Comparison of ENCODE assay signal across 15 cellular contexts in the genomic region with DNA sequence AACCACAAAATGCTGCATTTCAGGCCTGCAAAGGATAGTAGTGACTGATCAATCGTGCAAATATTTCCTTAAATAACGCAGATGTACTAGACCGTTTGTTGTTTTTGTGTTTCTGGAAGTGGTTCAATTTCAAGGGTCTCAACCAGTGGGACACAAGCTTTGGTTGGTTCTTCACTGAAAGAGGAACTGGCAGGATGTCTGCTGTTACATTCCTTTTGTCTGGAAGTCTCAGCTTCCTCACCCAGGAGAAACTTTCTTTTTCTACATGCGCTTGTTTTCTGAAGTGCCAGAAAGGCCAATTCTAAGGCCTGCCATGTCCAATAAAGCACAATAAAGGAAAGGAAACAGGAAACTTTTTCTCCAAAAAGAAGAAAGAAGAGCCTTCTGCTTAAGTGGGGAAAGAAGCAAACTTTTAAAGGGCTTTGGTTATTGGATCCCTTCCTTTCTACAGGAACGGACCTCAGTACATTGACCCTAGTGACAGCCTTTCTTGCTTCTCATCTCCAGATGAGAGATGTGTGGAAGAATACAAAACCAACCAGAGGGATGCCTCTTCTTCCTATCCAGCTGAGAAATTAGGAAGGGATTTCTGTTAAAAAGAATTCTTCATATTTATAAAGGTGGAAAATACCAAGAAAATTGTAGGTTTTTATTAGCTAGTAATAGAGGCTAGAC. TPM values are rescaled to one million over a fixed set of nuclear protein-coding genes. Genes with fewer than 3 reads are reported as not detected.
A peak's percentile ranks its signal among the peaks of the same experiment; 100 is the strongest.
DNase-seq lines count a peak whose midpoint lies in the region; ATAC-seq and TF ChIP-seq lines count a peak whose summit lies in the region.
"Had no signal": no experiment of that assay in that cellular context is flagged by ENCODE, and none has a peak within 500 bp of the region (broad histone marks: within the 10 kb centered on the region; RNA-seq: fewer than 3 reads in every experiment).

No MANE protein-coding gene starts in this region.

- DNase-seq in Caco-2 (no peak), PC-9 (no peak), fibroblast of gingiva (ENCODE audit: low read depth) (peak; percentile 47), neural progenitor cell (ENCODE audit: low spot score) (no peak), NCI-H82 (lab: John Stamatoyannopoulos, UW) (no peak)
- no peak for DNase-seq in CD4-positive, alpha-beta T cell
- DNase-seq: activated naive CD4-positive, alpha-beta T cell treated with anti-CD3 and anti-CD28 coated beads, Interleukin-2, amount 50 U/mL, for 16 hours; CD4-positive, CD25-positive, alpha-beta regulatory T cell; NCI-H1105 treated with DMSO at 0.1 percent for 48 hours; NCI-H69; stimulated activated CD4-positive, alpha-beta T cell treated with anti-CD3 and anti-CD28 coated beads, Interleukin-2, amount 100 ng/mL, for 48 hours had no signal

- H3K79me2 ChIP-seq in PC-9 (ENCODE audit: low read depth) (peaks cover 28% of the 10 kb centered on the region), neural progenitor cell (ENCODE audit: low read depth) (peaks cover 5% of the 10 kb centered on the region)

- CTCF ChIA-PET in Caco-2 (lab: Charles Lee) (no interaction called here), PC-9 (lab: Charles Lee) (no interaction called here)
- CTCF ChIA-PET in CD4-positive, alpha-beta T cell (lab: Charles Lee): no interaction called here

- H3K9ac ChIP-seq in neural progenitor cell: no peak overlapping the region

- H3K27ac ChIP-seq in PC-9: peak overlapping the region; percentile 77
- no peak overlapping the region for H3K27ac ChIP-seq in neural progenitor cell
- H3K27ac ChIP-seq in CD4-positive, alpha-beta T cell (ENCODE audit: low read depth, low read length): no peak overlapping the region

- H3K36me3 Mint-ChIP-seq in Caco-2 (ENCODE audit: insufficient read depth, unreplicated experiment) (peaks cover 86% of the 10 kb centered on the region), neural progenitor cell (peaks cover 9% of the 10 kb centered on the region)
- no peaks in the 10 kb centered on the region for H3K36me3 Mint-ChIP-seq in CD4-positive, alpha-beta T cell (ENCODE audit: low read depth)
- H3K36me3 Mint-ChIP-seq: CD4-positive, CD25-positive, alpha-beta regulatory T cell had no signal

- BruUV-seq in Caco-2 (replicated peaks; lab: Mats Ljungman, UMichigan): TSS peak; percentile 75
- TSS peak; percentile 95 for BruUV-seq in PC-9 (replicated peaks; lab: Mats Ljungman, UMichigan)

- H3K27me3 ChIP-seq in Caco-2 (replicated peaks; ENCODE audit: control insufficient read depth, insufficient read depth, low read length) (no peaks in the 10 kb centered on the region), PC-9 (ENCODE audit: insufficient read depth, low read depth) (no peaks in the 10 kb centered on the region), neural progenitor cell (peaks cover 44% of the 10 kb centered on the region)
- peaks cover 30% of the 10 kb centered on the region for H3K27me3 ChIP-seq in CD4-positive, alpha-beta T cell (ENCODE audit: control insufficient read depth, insufficient read depth, low read length)

- no peaks in the 10 kb centered on the region for H3K27me3 Mint-ChIP-seq in Caco-2 (ENCODE audit: insufficient read depth, unreplicated experiment)
- H3K27me3 Mint-ChIP-seq in neural progenitor cell (ENCODE audit: insufficient read depth, low read depth): no peaks in the 10 kb centered on the region
- H3K27me3 Mint-ChIP-seq in CD4-positive, alpha-beta T cell: peaks cover 46% of the 10 kb centered on the region

- H3K4me3 Mint-ChIP-seq in Caco-2 (ENCODE audit: unreplicated experiment): peak overlapping the region; percentile 96
- H3K4me3 Mint-ChIP-seq in neural progenitor cell: no peak overlapping the region
- H3K4me3 Mint-ChIP-seq in CD4-positive, alpha-beta T cell: no peak overlapping the region
- H3K4me3 Mint-ChIP-seq: CD4-positive, CD25-positive, alpha-beta regulatory T cell; stimulated activated naive CD8-positive, alpha-beta T cell treated with anti-CD3 and anti-CD28 coated beads, Interleukin-15, Interleukin-2, amounts not matched to agents 100 ng/mL and 50 ng/mL, for 24 hours had no signal

- TF ChIP-seq CTCF in Caco-2 (IDR thresholded peaks at IDR 0.05; ENCODE audit: insufficient read depth in 1 of 2, low read depth in 1 of 2, low read length in 1 of 2, severe bottlenecking in 1 of 2, unreplicated experiment in 1 of 2) (no peak), PC-9 (conservative IDR thresholded peaks at IDR 0.05) (no peak), neural progenitor cell (IDR thresholded peaks at IDR 0.05) (no peak)
- no peak for TF ChIP-seq CTCF in CD4-positive, alpha-beta T cell (IDR thresholded peaks at IDR 0.05)

- H3K36me3 ChIP-seq in Caco-2 (ENCODE audit: control insufficient read depth, insufficient read depth, low read length): peaks cover 3% of the 10 kb centered on the region; the same call in 1 of the 2 replicates
- H3K36me3 ChIP-seq in PC-9 (ENCODE audit: low read depth): peaks cover 18% of the 10 kb centered on the region; the same call in 1 of the 2 replicates
- H3K36me3 ChIP-seq in neural progenitor cell: no peaks in the 10 kb centered on the region

- no peaks in the 10 kb centered on the region for H3K9me2 ChIP-seq in PC-9 (ENCODE audit: insufficient read depth)

- ATAC-seq in HG02885 (IDR thresholded peaks at IDR 0.05; ENCODE audit: poor library complexity, unreplicated experiment) (no peak), HG02852 (IDR thresholded peaks at IDR 0.05; ENCODE audit: unreplicated experiment) (no peak)
- ATAC-seq in CD4-positive, alpha-beta T cell (ENCODE audit: poor library complexity): no peak
- ATAC-seq: left lobe of liver had no signal

- H3K4me1 ChIP-seq in Caco-2 (peaks cover 36% of the 10 kb centered on the region), PC-9 (replicated peaks; ENCODE audit: insufficient read depth) (peaks cover 53% of the 10 kb centered on the region), neural progenitor cell (peaks cover 9% of the 10 kb centered on the region)

- H3K4me3 ChIP-seq in Caco-2 (ENCODE audit: low read depth, low read length) (no peak overlapping the region), PC-9 (peak overlapping the region; percentile 15; the same call in 1 of the 2 replicates), neural progenitor cell (no peak overlapping the region)

- H3K4me1 Mint-ChIP-seq in Caco-2 (ENCODE audit: low read depth, unreplicated experiment): peaks cover 37% of the 10 kb centered on the region
- H3K4me1 Mint-ChIP-seq in neural progenitor cell: peaks cover 34% of the 10 kb centered on the region
- H3K4me1 Mint-ChIP-seq in CD4-positive, alpha-beta T cell (ENCODE audit: low read depth): peaks cover 12% of the 10 kb centered on the region

- H3F3A ChIP-seq in PC-9 (ENCODE audit: insufficient read depth, low read depth) (peaks cover 36% of the 10 kb centered on the region), neural progenitor cell (ENCODE audit: low read depth) (peaks cover 7% of the 10 kb centered on the region)

- H2AFZ ChIP-seq in PC-9 (peak overlapping the region; percentile 40; the same call in 1 of the 2 replicates), neural progenitor cell (replicated peaks) (no peak overlapping the region)

- H3K9me3 ChIP-seq in Caco-2 (no peaks in the 10 kb centered on the region), PC-9 (ENCODE audit: insufficient read depth, low read depth) (peaks cover 18% of the 10 kb centered on the region), neural progenitor cell (ENCODE audit: low read depth) (no peaks in the 10 kb centered on the region)
- no peaks in the 10 kb centered on the region for H3K9me3 ChIP-seq in CD4-positive, alpha-beta T cell (ENCODE audit: control insufficient read depth, low read length)

- intact Hi-C loops in Caco-2 (cut with micrococcal nuclease; ENCODE audit: unreplicated experiment) (no loop called here), PC-9 (cut with micrococcal nuclease; ENCODE audit: unreplicated experiment) (loop anchor here (2.0 kb wide), 2 partner anchors 17 to 69 kb away; no protein-coding TSS in a partner anchor)
- intact Hi-C loops in CD4-positive, alpha-beta T cell (cut with DNase I, micrococcal nuclease): no loop called here

- H3K9me3 Mint-ChIP-seq in Caco-2 (ENCODE audit: unreplicated experiment) (no peaks in the 10 kb centered on the region), neural progenitor cell (no peaks in the 10 kb centered on the region)
- H3K9me3 Mint-ChIP-seq in CD4-positive, alpha-beta T cell: no peaks in the 10 kb centered on the region

- no peaks in the 10 kb centered on the region for H4K20me1 ChIP-seq in PC-9 (ENCODE audit: insufficient read depth)
- no peaks in the 10 kb centered on the region for H4K20me1 ChIP-seq in neural progenitor cell (ENCODE audit: low read depth)

- H3K4me2 ChIP-seq in PC-9 (peak overlapping the region; percentile 93), neural progenitor cell (no peak overlapping the region)

- H3K27ac Mint-ChIP-seq in Caco-2 (ENCODE audit: unreplicated experiment) (peak overlapping the region; percentile 70), neural progenitor cell (peak overlapping the region; percentile 18)
- H3K27ac Mint-ChIP-seq in CD4-positive, alpha-beta T cell: no peak overlapping the region
- H3K27ac Mint-ChIP-seq: CD4-positive, CD25-positive, alpha-beta regulatory T cell; stimulated activated naive CD8-positive, alpha-beta T cell treated with anti-CD3 and anti-CD28 coated beads, Interleukin-15, Interleukin-2, amounts not matched to agents 100 ng/mL and 50 ng/mL, for 24 hours had no signal

- POLR2A ChIA-PET in Caco-2 (lab: Charles Lee): no interaction called here
- POLR2A ChIA-PET in PC-9 (lab: Charles Lee; ENCODE audit: unreplicated experiment): interaction anchor here (0.6 to 0.7 kb wide), 2 partner anchors 96 to 117 kb away, joined by 3 to 7 read pairs; no protein-coding TSS in a partner anchor
- POLR2A ChIA-PET in CD4-positive, alpha-beta T cell (lab: Charles Lee): no interaction called here

RNA-seq across cellular contexts. Expression of gene DKK1, which starts 4.2 kb away (rescaled TPM):
- 1,709 and 1,866 TPM in 2 replicates for total RNA-seq in Caco-2 (2022)
- 75.2 and 106 TPM in 2 replicates for total RNA-seq in PC-9 (2021)
- 12.4 and 16.1 TPM in 2 replicates for total RNA-seq in neural progenitor cell (ENCODE audit: low replicate concordance)
- not detected for total RNA-seq in CD4-positive, alpha-beta T cell
- total RNA-seq: CD4-positive, CD25-positive, alpha-beta regulatory T cell had no signal

Comparison
In these comparisons a context has a peak if more than half of its experiments do, and no peak if none do; other contexts are left out.
1. RNA of gene DKK1, which starts 4.2 kb away (total RNA-seq): 1,709 to 1,866 TPM in Caco-2; 75.2 to 106 TPM in PC-9, 12.4 to 16.1 TPM in neural progenitor cell and not detected in CD4-positive, alpha-beta T cell; every median in the first group is over 10 times any median in the second.